In the genomic region with DNA sequence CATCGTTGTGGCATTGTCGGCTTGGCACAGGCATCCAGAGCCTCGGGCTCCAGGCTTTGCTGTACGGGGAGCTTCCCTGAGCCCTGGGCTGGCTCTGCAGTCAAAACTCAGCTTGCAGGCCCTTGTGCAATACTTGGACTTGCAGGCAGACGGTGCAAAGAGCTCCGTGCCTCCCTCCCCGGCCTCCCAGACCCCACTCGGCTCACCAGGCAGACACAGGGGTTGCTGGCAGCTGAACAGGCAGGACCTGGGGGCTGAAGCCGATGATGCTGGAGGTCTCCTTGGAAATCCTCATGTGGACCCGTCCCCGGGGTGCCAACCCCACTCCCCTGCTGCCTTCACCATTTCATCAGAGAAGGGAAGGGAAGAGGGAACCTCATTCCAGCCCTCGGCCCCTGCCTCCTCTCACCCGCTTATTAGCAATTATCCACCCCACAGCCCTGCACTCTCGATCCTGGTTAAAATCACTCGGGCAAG, we compare ENCODE assay signal across 15 cellular contexts. TPM values are rescaled to one million over a fixed set of nuclear protein-coding genes. Genes with fewer than 3 reads are reported as not detected.
A peak's percentile ranks its signal among the peaks of the same experiment; 100 is the strongest.
DNase-seq lines count a peak whose midpoint lies in the region; ATAC-seq and TF ChIP-seq lines count a peak whose summit lies in the region.
"Had no signal": no experiment of that assay in that cellular context is flagged by ENCODE, and none has a peak within 500 bp of the region (broad histone marks: within the 10 kb centered on the region; RNA-seq: fewer than 3 reads in every experiment).

No MANE protein-coding gene starts in this region.

- H3K4me1 Mint-ChIP-seq in CD4-positive, alpha-beta memory T cell = peaks cover 3 to 20% (median 14%) of the 10 kb centered on the region in 4 donors
- peaks cover 11% of the 10 kb centered on the region for H3K4me1 Mint-ChIP-seq in activated CD4-positive, alpha-beta memory T cell treated with anti-CD3 and anti-CD28 coated beads for 36 hours (ENCODE audit: low read depth)
- H3K4me1 Mint-ChIP-seq: CD14-positive monocyte had no signal

- peaks cover 0 to 6% (median 0%) of the 10 kb centered on the region in 8 donors for H3K9me3 Mint-ChIP-seq in CD4-positive, alpha-beta memory T cell
- H3K9me3 Mint-ChIP-seq in activated CD4-positive, alpha-beta memory T cell treated with anti-CD3 and anti-CD28 coated beads for 36 hours = peaks cover 15% of the 10 kb centered on the region
- H3K9me3 Mint-ChIP-seq: memory B cell had no signal

- peak overlapping the region in 2 of 11 experiments; percentile 14 to 59; a peak in 2 of 22 replicates for H3K27ac ChIP-seq in BLaER1 treated with 17β-estradiol and CSF1 and Interleukin-3, amounts not matched to agents 10 nM and 100 nM
- no peak overlapping the region for H3K27ac ChIP-seq in CD4-positive, alpha-beta memory T cell (ENCODE audit: low read depth, low read length)
- H3K27ac ChIP-seq in colonic mucosa = no peak overlapping the region
- H3K27ac ChIP-seq: gastrocnemius medialis, SK-N-MC had no signal

- H3K9ac ChIP-seq in BLaER1 treated with 17β-estradiol and CSF1 and Interleukin-3, amounts not matched to agents 10 nM and 100 nM = peak overlapping the region in 1 of 11 experiments; percentile 13; a peak in 1 of 22 replicates
- no peak overlapping the region for H3K9ac ChIP-seq in colonic mucosa (ENCODE audit: low read depth in 2 of 2, low read length in 2 of 2)

- H3K36me3 ChIP-seq in BLaER1 treated with 17β-estradiol and CSF1 and Interleukin-3, amounts not matched to agents 10 nM and 100 nM = peaks cover 0 to 8% (median 4%) of the 10 kb centered on the region in 11 experiments; a peak in 4 of 22 replicates
- peaks cover 32% of the 10 kb centered on the region for H3K36me3 ChIP-seq in CD4-positive, alpha-beta memory T cell (ENCODE audit: insufficient read depth, low read length)
- H3K36me3 ChIP-seq in kidney epithelial cell (ENCODE audit: control insufficient read depth, insufficient read depth, low read length) (no peaks in the 10 kb centered on the region), colonic mucosa (no peaks in the 10 kb centered on the region)
- H3K36me3 ChIP-seq: gastrocnemius medialis had no signal

- no peaks in the 10 kb centered on the region for H3K27me3 Mint-ChIP-seq in CD4-positive, alpha-beta memory T cell
- H3K27me3 Mint-ChIP-seq in activated CD4-positive, alpha-beta memory T cell treated with anti-CD3 and anti-CD28 coated beads for 36 hours = no peaks in the 10 kb centered on the region
- H3K27me3 Mint-ChIP-seq: memory B cell had no signal

- no peak overlapping the region for H3K4me3 Mint-ChIP-seq in CD4-positive, alpha-beta memory T cell
- H3K4me3 Mint-ChIP-seq in activated CD4-positive, alpha-beta memory T cell treated with anti-CD3 and anti-CD28 coated beads for 36 hours = no peak overlapping the region
- H3K4me3 Mint-ChIP-seq: CD14-positive monocyte, memory B cell had no signal

- H3K9me3 ChIP-seq in BLaER1 treated with 17β-estradiol and CSF1 and Interleukin-3, amounts not matched to agents 10 nM and 100 nM (replicated peaks in 1 of 11) = peaks cover 2 to 11% (median 10%) of the 10 kb centered on the region in 11 experiments; a peak in 18 of 22 replicates
- H3K9me3 ChIP-seq in CD4-positive, alpha-beta memory T cell (ENCODE audit: control insufficient read depth in 1 of 2, low read length in 2 of 2) = no peaks in the 10 kb centered on the region
- H3K9me3 ChIP-seq in colonic mucosa = no peaks in the 10 kb centered on the region
- H3K9me3 ChIP-seq: gastrocnemius medialis had no signal

- peaks cover 0 to 9% (median 0%) of the 10 kb centered on the region in 11 experiments; a peak in 1 of 22 replicates for H4K20me1 ChIP-seq in BLaER1 treated with 17β-estradiol and CSF1 and Interleukin-3, amounts not matched to agents 10 nM and 100 nM

- H3K4me1 ChIP-seq in BLaER1 treated with 17β-estradiol and CSF1 and Interleukin-3, amounts not matched to agents 10 nM and 100 nM = peaks cover 17 to 57% (median 34%) of the 10 kb centered on the region in 10 experiments
- H3K4me1 ChIP-seq in CD4-positive, alpha-beta memory T cell (ENCODE audit: insufficient read depth, low read length) = peaks cover 20% of the 10 kb centered on the region
- H3K4me1 ChIP-seq in colonic mucosa = no peaks in the 10 kb centered on the region
- H3K4me1 ChIP-seq: gastrocnemius medialis had no signal

- peak overlapping the region; percentile 57 to 71 (median 65); a peak in 20 of 22 replicates for H3K4me2 ChIP-seq in BLaER1 treated with 17β-estradiol and CSF1 and Interleukin-3, amounts not matched to agents 10 nM and 100 nM

- H3K4me3 ChIP-seq in BLaER1 treated with 17β-estradiol and CSF1 and Interleukin-3, amounts not matched to agents 10 nM and 100 nM = no peak overlapping the region
- no peak overlapping the region for H3K4me3 ChIP-seq in CD4-positive, alpha-beta memory T cell (ENCODE audit: low read length in 2 of 2)
- H3K4me3 ChIP-seq in kidney epithelial cell (ENCODE audit: low read depth, low read length) (no peak overlapping the region), colonic mucosa (no peak overlapping the region)
- H3K4me3 ChIP-seq: gastrocnemius medialis, SK-N-MC had no signal

- peaks cover 43 to 45% of the 10 kb centered on the region in 2 donors for H3K36me3 Mint-ChIP-seq in CD4-positive, alpha-beta memory T cell
- H3K36me3 Mint-ChIP-seq in activated CD4-positive, alpha-beta memory T cell treated with anti-CD3 and anti-CD28 coated beads for 36 hours = peaks cover 53% of the 10 kb centered on the region
- H3K36me3 Mint-ChIP-seq: CD14-positive monocyte had no signal

- ATAC-seq in HG03571 (IDR thresholded peaks at IDR 0.05; ENCODE audit: unreplicated experiment) = no peak
- no peak for ATAC-seq in GM19324 (IDR thresholded peaks at IDR 0.05; ENCODE audit: low FRiP score, unreplicated experiment)
- ATAC-seq: gastrocnemius medialis had no signal

- H3K27me3 ChIP-seq in BLaER1 treated with 17β-estradiol and CSF1 and Interleukin-3, amounts not matched to agents 10 nM and 100 nM = peaks cover 0 to 14% (median 0%) of the 10 kb centered on the region in 11 experiments; a peak in 3 of 22 replicates
- H3K27me3 ChIP-seq in CD4-positive, alpha-beta memory T cell (ENCODE audit: insufficient read depth, low read length) = no peaks in the 10 kb centered on the region
- H3K27me3 ChIP-seq in kidney epithelial cell (ENCODE audit: control insufficient read depth, insufficient read depth, low read length) (no peaks in the 10 kb centered on the region), colonic mucosa (no peaks in the 10 kb centered on the region)

- intact Hi-C loops in CD4-positive, alpha-beta memory T cell (cut with micrococcal nuclease) = no loop called here
- intact Hi-C loops in activated CD4-positive, alpha-beta memory T cell treated with anti-CD3 and anti-CD28 coated beads for 36 hours (cut with micrococcal nuclease) = no loop called here
- intact Hi-C loops in colonic mucosa (cut with DNase I) = no loop called here

- CTCF ChIA-PET in CD4-positive, alpha-beta memory T cell (lab: Charles Lee; ENCODE audit: partially characterized antibody) = interaction anchor here (1.0 to 1.6 kb wide), 3 partner anchors 9 to 251 kb away, joined by 3 to 5 read pairs (median 3); no protein-coding TSS in a partner anchor
- CTCF ChIA-PET in activated CD4-positive, alpha-beta memory T cell treated with anti-CD3 and anti-CD28 coated beads for 36 hours (lab: Charles Lee) = interaction anchor here (1.1 kb wide), 1 partner anchor 38 kb away, joined by 3 read pairs; no protein-coding TSS in a partner anchor

- peak; percentile 2 for TF ChIP-seq CTCF in kidney epithelial cell (IDR thresholded peaks at IDR 0.05; ENCODE audit: insufficient read depth, low read length, poor library complexity, severe bottlenecking)
- no peak for TF ChIP-seq CTCF in colonic mucosa (IDR thresholded peaks at IDR 0.05)

- POLR2A ChIA-PET in CD4-positive, alpha-beta memory T cell (lab: Charles Lee; ENCODE audit: partially characterized antibody) = interaction anchor here (2.0 kb wide), 1 partner anchor 10 kb away, joined by 11 read pairs; no protein-coding TSS in a partner anchor
- POLR2A ChIA-PET in activated CD4-positive, alpha-beta memory T cell treated with anti-CD3 and anti-CD28 coated beads for 36 hours (lab: Charles Lee) = interaction anchor here (1.0 kb wide), 1 partner anchor 20 kb away, joined by 3 read pairs; no protein-coding TSS in a partner anchor

- no peak for DNase-seq in CD4-positive, alpha-beta memory T cell
- DNase-seq in activated CD4-positive, alpha-beta memory T cell treated with anti-CD3 and anti-CD28 coated beads for 36 hours = no peak
- no peak for DNase-seq in kidney epithelial cell (ENCODE audit: low read depth)
- no peak for DNase-seq in colonic mucosa
- DNase-seq in NCI-H1092 (lab: John Stamatoyannopoulos, UW) = no peak
- DNase-seq: amniotic stem cell, gastrocnemius medialis, NCI-H1930, trophoblast cell had no signal

- H3K27ac Mint-ChIP-seq in CD4-positive, alpha-beta memory T cell = peak overlapping the region; percentile 7 to 84 (median 72)
- peak overlapping the region; percentile 58 for H3K27ac Mint-ChIP-seq in activated CD4-positive, alpha-beta memory T cell treated with anti-CD3 and anti-CD28 coated beads for 36 hours

RNA-seq across cellular contexts. Expression of a gene that starts 59.6 kb away (rescaled TPM):
- total RNA-seq in CD4-positive, alpha-beta memory T cell = 10 to 100 TPM; 14.9 to 16.6 TPM
- polyA plus RNA-seq in CD4-positive, alpha-beta memory T cell = 10 to 100 TPM in 1 of 2 donors, 1 to 10 TPM in 1; 4.4 to 10.2 TPM
- total RNA-seq in activated CD4-positive, alpha-beta memory T cell treated with anti-CD3 and anti-CD28 coated beads for 36 hours = 10 to 100 TPM; 23.6 to 23.7 TPM
- total RNA-seq in kidney epithelial cell = 40.7 and 50.5 TPM in 2 replicates
- total RNA-seq in colonic mucosa = 10 to 100 TPM; 19.7 to 24.8 TPM
